ENCODE assay signal across 1 cellular context in the genomic region with DNA sequence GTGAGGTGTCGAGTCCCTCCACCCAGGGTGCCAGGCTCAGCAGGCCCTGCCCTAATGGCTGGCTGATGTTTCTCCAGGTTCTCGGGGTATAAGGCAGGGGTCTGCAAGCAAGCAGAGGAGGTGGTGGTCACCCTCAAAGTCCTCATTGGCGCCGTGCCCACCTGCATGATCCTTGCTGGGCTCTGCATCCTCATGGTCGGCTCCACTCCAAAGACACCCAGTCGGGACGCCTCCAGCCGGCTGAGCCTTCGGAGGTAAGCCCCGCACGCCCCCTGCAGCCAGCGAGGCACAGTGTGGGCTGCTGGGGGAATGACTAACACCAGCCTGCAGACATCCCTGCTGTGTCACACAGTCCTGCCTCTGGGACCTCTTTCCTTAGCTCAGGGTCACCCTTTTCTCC.
TF ChIP-seq lines count a peak whose summit lies in the region.

No MANE protein-coding gene starts in this region.

TF ChIP-seq in GM23338, 12 proteins besides CTCF, POLR2A, EP300 and RAD21 (continued from another document):
- TF ChIP-seq POLR2AphosphoS5 (IDR thresholded peaks at IDR 0.05; ENCODE audit: low read depth), result no peak
- no peak for TF ChIP-seq EZH2 (IDR thresholded peaks at IDR 0.05; ENCODE audit: low read depth, unreplicated experiment)
- TF ChIP-seq EZH2phosphoT487 (IDR thresholded peaks at IDR 0.05; ENCODE audit: unreplicated experiment), result no peak
- no peak for TF ChIP-seq NANOG (IDR thresholded peaks at IDR 0.05; ENCODE audit: borderline replicate concordance)
- TF ChIP-seq, protein P1, sequence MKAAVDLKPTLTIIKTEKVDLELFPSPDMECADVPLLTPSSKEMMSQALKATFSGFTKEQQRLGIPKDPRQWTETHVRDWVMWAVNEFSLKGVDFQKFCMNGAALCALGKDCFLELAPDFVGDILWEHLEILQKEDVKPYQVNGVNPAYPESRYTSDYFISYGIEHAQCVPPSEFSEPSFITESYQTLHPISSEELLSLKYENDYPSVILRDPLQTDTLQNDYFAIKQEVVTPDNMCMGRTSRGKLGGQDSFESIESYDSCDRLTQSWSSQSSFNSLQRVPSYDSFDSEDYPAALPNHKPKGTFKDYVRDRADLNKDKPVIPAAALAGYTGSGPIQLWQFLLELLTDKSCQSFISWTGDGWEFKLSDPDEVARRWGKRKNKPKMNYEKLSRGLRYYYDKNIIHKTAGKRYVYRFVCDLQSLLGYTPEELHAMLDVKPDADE (IDR thresholded peaks at IDR 0.05), result no peak
- TF ChIP-seq ZNF114 (CRISPR knock-in tag; IDR thresholded peaks at IDR 0.05), result no peak
- TF ChIP-seq, protein P2, sequence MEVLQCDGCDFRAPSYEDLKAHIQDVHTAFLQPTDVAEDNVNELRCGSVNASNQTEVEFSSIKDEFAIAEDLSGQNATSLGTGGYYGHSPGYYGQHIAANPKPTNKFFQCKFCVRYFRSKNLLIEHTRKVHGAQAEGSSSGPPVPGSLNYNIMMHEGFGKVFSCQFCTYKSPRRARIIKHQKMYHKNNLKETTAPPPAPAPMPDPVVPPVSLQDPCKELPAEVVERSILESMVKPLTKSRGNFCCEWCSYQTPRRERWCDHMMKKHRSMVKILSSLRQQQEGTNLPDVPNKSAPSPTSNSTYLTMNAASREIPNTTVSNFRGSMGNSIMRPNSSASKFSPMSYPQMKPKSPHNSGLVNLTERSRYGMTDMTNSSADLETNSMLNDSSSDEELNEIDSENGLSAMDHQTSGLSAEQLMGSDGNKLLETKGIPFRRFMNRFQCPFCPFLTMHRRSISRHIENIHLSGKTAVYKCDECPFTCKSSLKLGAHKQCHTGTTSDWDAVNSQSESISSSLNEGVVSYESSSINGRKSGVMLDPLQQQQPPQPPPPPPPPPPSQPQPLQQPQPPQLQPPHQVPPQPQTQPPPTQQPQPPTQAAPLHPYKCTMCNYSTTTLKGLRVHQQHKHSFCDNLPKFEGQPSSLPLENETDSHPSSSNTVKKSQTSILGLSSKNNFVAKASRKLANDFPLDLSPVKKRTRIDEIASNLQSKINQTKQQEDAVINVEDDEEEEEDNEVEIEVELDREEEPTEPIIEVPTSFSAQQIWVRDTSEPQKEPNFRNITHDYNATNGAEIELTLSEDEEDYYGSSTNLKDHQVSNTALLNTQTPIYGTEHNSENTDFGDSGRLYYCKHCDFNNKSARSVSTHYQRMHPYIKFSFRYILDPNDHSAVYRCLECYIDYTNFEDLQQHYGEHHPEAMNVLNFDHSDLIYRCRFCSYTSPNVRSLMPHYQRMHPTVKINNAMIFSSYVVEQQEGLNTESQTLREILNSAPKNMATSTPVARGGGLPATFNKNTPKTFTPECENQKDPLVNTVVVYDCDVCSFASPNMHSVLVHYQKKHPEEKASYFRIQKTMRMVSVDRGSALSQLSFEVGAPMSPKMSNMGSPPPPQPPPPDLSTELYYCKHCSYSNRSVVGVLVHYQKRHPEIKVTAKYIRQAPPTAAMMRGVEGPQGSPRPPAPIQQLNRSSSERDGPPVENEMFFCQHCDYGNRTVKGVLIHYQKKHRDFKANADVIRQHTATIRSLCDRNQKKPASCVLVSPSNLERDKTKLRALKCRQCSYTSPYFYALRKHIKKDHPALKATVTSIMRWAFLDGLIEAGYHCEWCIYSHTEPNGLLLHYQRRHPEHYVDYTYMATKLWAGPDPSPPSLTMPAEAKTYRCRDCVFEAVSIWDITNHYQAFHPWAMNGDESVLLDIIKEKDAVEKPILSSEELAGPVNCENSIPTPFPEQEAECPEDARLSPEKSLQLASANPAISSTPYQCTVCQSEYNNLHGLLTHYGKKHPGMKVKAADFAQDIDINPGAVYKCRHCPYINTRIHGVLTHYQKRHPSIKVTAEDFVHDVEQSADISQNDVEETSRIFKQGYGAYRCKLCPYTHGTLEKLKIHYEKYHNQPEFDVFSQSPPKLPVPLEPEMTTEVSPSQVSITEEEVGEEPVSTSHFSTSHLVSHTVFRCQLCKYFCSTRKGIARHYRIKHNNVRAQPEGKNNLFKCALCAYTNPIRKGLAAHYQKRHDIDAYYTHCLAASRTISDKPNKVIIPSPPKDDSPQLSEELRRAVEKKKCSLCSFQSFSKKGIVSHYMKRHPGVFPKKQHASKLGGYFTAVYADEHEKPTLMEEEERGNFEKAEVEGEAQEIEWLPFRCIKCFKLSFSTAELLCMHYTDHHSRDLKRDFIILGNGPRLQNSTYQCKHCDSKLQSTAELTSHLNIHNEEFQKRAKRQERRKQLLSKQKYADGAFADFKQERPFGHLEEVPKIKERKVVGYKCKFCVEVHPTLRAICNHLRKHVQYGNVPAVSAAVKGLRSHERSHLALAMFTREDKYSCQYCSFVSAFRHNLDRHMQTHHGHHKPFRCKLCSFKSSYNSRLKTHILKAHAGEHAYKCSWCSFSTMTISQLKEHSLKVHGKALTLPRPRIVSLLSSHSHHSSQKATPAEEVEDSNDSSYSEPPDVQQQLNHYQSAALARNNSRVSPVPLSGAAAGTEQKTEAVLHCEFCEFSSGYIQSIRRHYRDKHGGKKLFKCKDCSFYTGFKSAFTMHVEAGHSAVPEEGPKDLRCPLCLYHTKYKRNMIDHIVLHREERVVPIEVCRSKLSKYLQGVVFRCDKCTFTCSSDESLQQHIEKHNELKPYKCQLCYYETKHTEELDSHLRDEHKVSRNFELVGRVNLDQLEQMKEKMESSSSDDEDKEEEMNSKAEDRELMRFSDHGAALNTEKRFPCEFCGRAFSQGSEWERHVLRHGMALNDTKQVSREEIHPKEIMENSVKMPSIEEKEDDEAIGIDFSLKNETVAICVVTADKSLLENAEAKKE (CRISPR knock-in tag; IDR thresholded peaks at IDR 0.05), result no peak
- no peak for TF ChIP-seq JUNB (IDR thresholded peaks at IDR 0.05; ENCODE audit: unreplicated experiment)
TF ChIP-seq in GM23338: peak in this region for 0.
